2 cellular contexts compared by ENCODE assay signal in genomic region chr14:102778616-102779351, GRCh38.
TF ChIP-seq lines count a peak whose summit lies in the region.

No MANE protein-coding gene starts in this region.

TF ChIP-seq in HCT116, 20 proteins besides CTCF, POLR2A, EP300 and RAD21 (continued from another document):
- TF ChIP-seq REST (IDR thresholded peaks at IDR 0.05; ENCODE audit: low read depth), result no peak
- TF ChIP-seq SIN3A (IDR thresholded peaks at IDR 0.05; ENCODE audit: low read depth), result no peak
- no peak for TF ChIP-seq TCF7L2 (IDR thresholded peaks at IDR 0.05; ENCODE audit: borderline replicate concordance, extremely low read depth, insufficient read depth, insufficient read length)
- TF ChIP-seq CEBPB (IDR thresholded peaks at IDR 0.05; ENCODE audit: low read depth), result no peak
- TF ChIP-seq SP1 (IDR thresholded peaks at IDR 0.05; ENCODE audit: low read depth), result no peak

TF ChIP-seq in SK-N-SH, 30 proteins besides CTCF, POLR2A, EP300 and RAD21 (continued from another document):
- no peak for TF ChIP-seq REST (IDR thresholded peaks at IDR 0.05; ENCODE audit: low read depth, low read length)
